In the genomic region with DNA sequence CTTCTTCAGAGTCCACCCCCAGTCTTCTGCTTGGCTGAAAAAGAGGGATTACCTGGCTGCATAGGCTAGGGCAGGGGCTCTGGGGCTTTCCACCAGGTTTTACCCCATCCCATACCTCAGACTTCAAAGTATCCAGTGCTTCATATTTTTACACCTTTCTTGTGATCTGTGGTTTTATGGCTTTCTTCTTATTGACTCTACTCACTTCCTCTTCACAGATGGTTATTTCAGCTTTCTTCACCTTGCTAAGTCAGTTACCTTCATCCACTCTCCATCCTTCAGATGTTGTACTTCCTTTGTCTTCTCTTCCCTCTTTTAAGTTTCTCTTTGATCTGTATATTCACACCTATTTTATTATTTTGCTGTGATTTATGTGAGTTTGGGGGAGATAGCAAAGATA, we compare ENCODE assay signal across 18 cellular contexts.
DNase-seq lines count a peak whose midpoint lies in the region; ATAC-seq and TF ChIP-seq lines count a peak whose summit lies in the region.
"Had no signal": no experiment of that assay in that cellular context is flagged by ENCODE, and none has a peak within 500 bp of the region (broad histone marks: within the 10 kb centered on the region; RNA-seq: fewer than 3 reads in every experiment).

No MANE protein-coding gene starts in this region.

- H3K79me2 ChIP-seq in OCI-LY7 (ENCODE audit: insufficient read depth, low read depth, low read length) = no peaks in the 10 kb centered on the region

- peaks cover 77% of the 10 kb centered on the region for H3K4me1 ChIP-seq in OCI-LY7 (ENCODE audit: insufficient read depth, low read length, poor library complexity, severe bottlenecking)

- intact Hi-C loops in OCI-LY7 (cut with micrococcal nuclease; ENCODE audit: unreplicated experiment) = no loop called here

- TF ChIP-seq CTCF in OCI-LY7 (conservative IDR thresholded peaks at IDR 0.05; ENCODE audit: low read length) = no peak

- DNase-seq in OCI-LY7 (ENCODE audit: low spot score) = peak; percentile 73
- no peak for DNase-seq in HK-2 (ENCODE audit: unreplicated experiment)
- DNase-seq in nucleus accumbens (lab: John Stamatoyannopoulos, UW) = no peak
- DNase-seq in SK-N-DZ (ENCODE audit: low spot score) = no peak
- DNase-seq in midbrain (lab: John Stamatoyannopoulos, UW) = no peak
- DNase-seq: 8988T; CD4-positive, alpha-beta memory T cell; DMS79 treated with DMSO at 0.1 percent for 48 hours; GF-D8; HCEC 1CT; IMR-90; Karpas-422; KBM-7 had no signal

- peak overlapping the region; percentile 64 for H3K4me2 ChIP-seq in OCI-LY7 (ENCODE audit: low read length)
- H3K4me2 ChIP-seq: BLaER1, GM23338 had no signal

- H3K27ac ChIP-seq in OCI-LY7 (ENCODE audit: low read depth, low read length, poor library complexity, severe bottlenecking) = peak overlapping the region; percentile 98
- H3K27ac ChIP-seq: BLaER1 had no signal

- POLR2A ChIA-PET in OCI-LY7 (lab: Charles Lee) = interaction anchor here (0.6 to 1.3 kb wide), 3 partner anchors 8 to 1055 kb away, joined by 3 to 5 read pairs (median 4); no protein-coding TSS in a partner anchor

- peak overlapping the region; percentile 48; the same call in 1 of the 2 replicates for H2AFZ ChIP-seq in OCI-LY7 (ENCODE audit: low read length)
- H2AFZ ChIP-seq: GM23338 had no signal

- peaks cover 9% of the 10 kb centered on the region for H3K36me3 ChIP-seq in OCI-LY7 (ENCODE audit: insufficient read depth, low read length)
- H3K36me3 ChIP-seq: BLaER1 had no signal

- H3K9me2 ChIP-seq in OCI-LY7 (ENCODE audit: insufficient read depth, low read length) = no peaks in the 10 kb centered on the region

- no peaks in the 10 kb centered on the region for H4K20me1 ChIP-seq in OCI-LY7 (ENCODE audit: insufficient read depth, low read length)
- H4K20me1 ChIP-seq: BLaER1 had no signal

- ATAC-seq in GM18868 (IDR thresholded peaks at IDR 0.05; ENCODE audit: unreplicated experiment) (peak; percentile 77), GM21786 (IDR thresholded peaks at IDR 0.05; ENCODE audit: unreplicated experiment) (peak; percentile 50), HG03175 (IDR thresholded peaks at IDR 0.05; ENCODE audit: unreplicated experiment) (peak; percentile 59)
- ATAC-seq: GM23338 had no signal

- peaks cover 18% of the 10 kb centered on the region; the same call in 1 of the 2 replicates for H3K9me3 ChIP-seq in OCI-LY7 (ENCODE audit: low read length)

- CTCF ChIA-PET in OCI-LY7 (lab: Charles Lee; ENCODE audit: unreplicated experiment) = interaction anchor here (1.0 kb wide), 1 partner anchor 12 kb away, joined by 3 read pairs; no protein-coding TSS in a partner anchor

- BruUV-seq in OCI-LY7 (replicated peaks; lab: Mats Ljungman, UMichigan) = no TSS peak

- peak overlapping the region; percentile 13 for H3K4me3 ChIP-seq in OCI-LY7 (ENCODE audit: low read depth, low read length, poor library complexity, severe bottlenecking)
- H3K4me3 ChIP-seq: BLaER1, GM23338 had no signal
